9 cellular contexts compared by ENCODE assay signal in genomic region chr6:3850451-3851203, GRCh38. TPM values are rescaled to one million over a fixed set of nuclear protein-coding genes. Genes with fewer than 3 reads are reported as not detected.
A peak's percentile ranks its signal among the peaks of the same experiment; 100 is the strongest.
DNase-seq lines count a peak whose midpoint lies in the region; ATAC-seq and TF ChIP-seq lines count a peak whose summit lies in the region.
"Had no signal": no experiment of that assay in that cellular context is flagged by ENCODE, and none has a peak within 500 bp of the region (broad histone marks: within the 10 kb centered on the region; RNA-seq: fewer than 3 reads in every experiment).

No MANE protein-coding gene starts in this region.

- H3K4me1 Mint-ChIP-seq in activated CD8-positive, alpha-beta T cell treated with anti-CD3 and anti-CD28 coated beads, Interleukin-2, amount 10 ng/mL, durations not matched to agents 7 days and 5 days (ENCODE audit: low read depth), result peaks cover 17% of the 10 kb centered on the region
- peaks cover 3% of the 10 kb centered on the region for H3K4me1 Mint-ChIP-seq in neural progenitor cell
- peaks cover 9% of the 10 kb centered on the region for H3K4me1 Mint-ChIP-seq in CD14-positive monocyte

- H2AFZ ChIP-seq in neural progenitor cell (replicated peaks), result no peak overlapping the region

- H3K9me3 Mint-ChIP-seq in activated CD8-positive, alpha-beta T cell treated with anti-CD3 and anti-CD28 coated beads, Interleukin-2, amount 10 ng/mL, durations not matched to agents 7 days and 5 days (ENCODE audit: insufficient read depth), result no peaks in the 10 kb centered on the region
- peaks cover 12% of the 10 kb centered on the region for H3K9me3 Mint-ChIP-seq in neural progenitor cell
- peaks cover 11 to 25% (median 14%) of the 10 kb centered on the region in 7 donors for H3K9me3 Mint-ChIP-seq in CD14-positive monocyte

- no peak overlapping the region for H3K4me2 ChIP-seq in neural progenitor cell

- intact Hi-C loops in CD14-positive monocyte (cut with micrococcal nuclease), result no loop called here

- no peaks in the 10 kb centered on the region for H3K4me1 ChIP-seq in neural progenitor cell

- H3K27ac Mint-ChIP-seq in activated CD8-positive, alpha-beta T cell treated with anti-CD3 and anti-CD28 coated beads, Interleukin-2, amount 10 ng/mL, durations not matched to agents 7 days and 5 days, result no peak overlapping the region
- H3K27ac Mint-ChIP-seq in neural progenitor cell, result no peak overlapping the region
- H3K27ac Mint-ChIP-seq in CD14-positive monocyte, result peak overlapping the region in 1 of 7 donors; percentile 23

- CTCF ChIA-PET in activated CD8-positive, alpha-beta T cell treated with anti-CD3 and anti-CD28 coated beads, Interleukin-2, amount 10 ng/mL, durations not matched to agents 7 days and 5 days (lab: Charles Lee), result interaction anchor here (1.7 to 5.7 kb wide), 5 partner anchors 11 to 128 kb away, joined by 8 to 42 read pairs (median 10); no protein-coding TSS in a partner anchor

- H3K36me3 ChIP-seq in H7 (replicated peaks; ENCODE audit: control insufficient read depth, insufficient read depth, low read length) (no peaks in the 10 kb centered on the region), neural progenitor cell (no peaks in the 10 kb centered on the region)

- POLR2A ChIA-PET in activated CD8-positive, alpha-beta T cell treated with anti-CD3 and anti-CD28 coated beads, Interleukin-2, amount 10 ng/mL, durations not matched to agents 7 days and 5 days (lab: Charles Lee), result no interaction called here

- H3K4me3 ChIP-seq in H7 (ENCODE audit: insufficient read depth, low read depth, low read length) (no peak overlapping the region), fibroblast of the aortic adventitia (ENCODE audit: low read depth, low read length) (peak overlapping the region; percentile 65), neural progenitor cell (no peak overlapping the region)

- no peak for ATAC-seq in activated CD8-positive, alpha-beta T cell treated with anti-CD3 and anti-CD28 coated beads, Interleukin-2, amount 10 ng/mL, durations not matched to agents 7 days and 5 days
- no peak for ATAC-seq in GM18520 (IDR thresholded peaks at IDR 0.05; ENCODE audit: unreplicated experiment)
- ATAC-seq: naive thymus-derived CD8-positive, alpha-beta T cell had no signal

- no peak overlapping the region for H3K27ac ChIP-seq in neural progenitor cell

- H3K36me3 Mint-ChIP-seq in activated CD8-positive, alpha-beta T cell treated with anti-CD3 and anti-CD28 coated beads, Interleukin-2, amount 10 ng/mL, durations not matched to agents 7 days and 5 days (ENCODE audit: low read depth), result peaks cover 3% of the 10 kb centered on the region
- H3K36me3 Mint-ChIP-seq in neural progenitor cell, result peaks cover 5% of the 10 kb centered on the region
- H3K36me3 Mint-ChIP-seq in CD14-positive monocyte, result no peaks in the 10 kb centered on the region

- DNase-seq in H7, result peak; percentile 22
- no peak for DNase-seq in activated CD8-positive, alpha-beta T cell treated with anti-CD3 and anti-CD28 coated beads, Interleukin-2, amount 10 ng/mL, durations not matched to agents 7 days and 5 days
- no peak for DNase-seq in fibroblast of the aortic adventitia (ENCODE audit: low read depth)
- DNase-seq in stimulated activated CD8-positive, alpha-beta memory T cell treated with anti-CD3 and anti-CD28 coated beads, Interleukin-4, amount 100 ng/mL, for 48 hours, result peak; percentile 72
- DNase-seq in neural progenitor cell (ENCODE audit: low spot score), result no peak
- no peak for DNase-seq in DMS153 treated with DMSO at 0.1 percent for 48 hours (lab: John Stamatoyannopoulos, UW; ENCODE audit: unreplicated experiment)
- DNase-seq in CD14-positive monocyte (ENCODE audit: low spot score), result no peak
- DNase-seq: naive thymus-derived CD8-positive, alpha-beta T cell had no signal

- TF ChIP-seq CTCF in fibroblast of the aortic adventitia (IDR thresholded peaks at IDR 0.05; ENCODE audit: insufficient read depth, low read length) (no peak), neural progenitor cell (IDR thresholded peaks at IDR 0.05) (no peak), CD14-positive monocyte (IDR thresholded peaks at IDR 0.05) (no peak)

- H3K27me3 ChIP-seq in H7 (ENCODE audit: control insufficient read depth, insufficient read depth, low read length) (peaks cover 11% of the 10 kb centered on the region; the same call in 1 of the 2 replicates), neural progenitor cell (no peaks in the 10 kb centered on the region)

- no peaks in the 10 kb centered on the region for H4K20me1 ChIP-seq in neural progenitor cell (ENCODE audit: low read depth)

- no peaks in the 10 kb centered on the region for H3F3A ChIP-seq in neural progenitor cell (ENCODE audit: low read depth)

- no peaks in the 10 kb centered on the region for H3K27me3 Mint-ChIP-seq in activated CD8-positive, alpha-beta T cell treated with anti-CD3 and anti-CD28 coated beads, Interleukin-2, amount 10 ng/mL, durations not matched to agents 7 days and 5 days (ENCODE audit: low read depth)
- H3K27me3 Mint-ChIP-seq in neural progenitor cell (ENCODE audit: insufficient read depth, low read depth), result peaks cover 3% of the 10 kb centered on the region
- H3K27me3 Mint-ChIP-seq in CD14-positive monocyte (ENCODE audit: low read depth in 3 of 3), result peaks cover 0 to 6% (median 0%) of the 10 kb centered on the region in 3 donors
- H3K27me3 Mint-ChIP-seq: naive thymus-derived CD8-positive, alpha-beta T cell had no signal

- no peaks in the 10 kb centered on the region for H3K79me2 ChIP-seq in neural progenitor cell (ENCODE audit: low read depth)

- H3K9ac ChIP-seq in neural progenitor cell, result no peak overlapping the region

- no peaks in the 10 kb centered on the region for H3K9me3 ChIP-seq in neural progenitor cell (ENCODE audit: low read depth)

- peak overlapping the region; percentile 31 for H3K4me3 Mint-ChIP-seq in activated CD8-positive, alpha-beta T cell treated with anti-CD3 and anti-CD28 coated beads, Interleukin-2, amount 10 ng/mL, durations not matched to agents 7 days and 5 days
- no peak overlapping the region for H3K4me3 Mint-ChIP-seq in neural progenitor cell
- peak overlapping the region in 1 of 2 donors; percentile 27 for H3K4me3 Mint-ChIP-seq in CD14-positive monocyte

RNA-seq across cellular contexts. Expression of gene FAM50B, which starts 1.5 kb away (rescaled TPM):
- 3.5 and 4.0 TPM in 2 replicates for total RNA-seq in H7 (2014; rRNA removed; shearing (Covaris generic))
- 1 to 10 TPM; 7.6 to 8.6 TPM for total RNA-seq in activated CD8-positive, alpha-beta T cell treated with anti-CD3 and anti-CD28 coated beads, Interleukin-2, amount 10 ng/mL, durations not matched to agents 7 days and 5 days
- 6.0 and 7.4 TPM in 2 replicates for total RNA-seq in fibroblast of the aortic adventitia (ENCODE audit: low replicate concordance)
- 2.8 and 4.5 TPM in 2 replicates for total RNA-seq in neural progenitor cell (ENCODE audit: low replicate concordance)
- polyA plus RNA-seq in CD14-positive monocyte, result 1 to 10 TPM; 3.0 to 3.3 TPM

Comparison
In these comparisons a context has a peak if more than half of its experiments do, and no peak if none do; other contexts are left out.
1. DNase-seq: peak in H7 (single experiment) and stimulated activated CD8-positive, alpha-beta memory T cell treated with anti-CD3 and anti-CD28 coated beads, Interleukin-4, amount 100 ng/mL, for 48 hours (single experiment); none in activated CD8-positive, alpha-beta T cell treated with anti-CD3 and anti-CD28 coated beads, Interleukin-2, amount 10 ng/mL, durations not matched to agents 7 days and 5 days (single experiment), fibroblast of the aortic adventitia (single experiment), neural progenitor cell (single experiment), DMS153 treated with DMSO at 0.1 percent for 48 hours (single experiment) and CD14-positive monocyte (single experiment).